In the genomic region with DNA sequence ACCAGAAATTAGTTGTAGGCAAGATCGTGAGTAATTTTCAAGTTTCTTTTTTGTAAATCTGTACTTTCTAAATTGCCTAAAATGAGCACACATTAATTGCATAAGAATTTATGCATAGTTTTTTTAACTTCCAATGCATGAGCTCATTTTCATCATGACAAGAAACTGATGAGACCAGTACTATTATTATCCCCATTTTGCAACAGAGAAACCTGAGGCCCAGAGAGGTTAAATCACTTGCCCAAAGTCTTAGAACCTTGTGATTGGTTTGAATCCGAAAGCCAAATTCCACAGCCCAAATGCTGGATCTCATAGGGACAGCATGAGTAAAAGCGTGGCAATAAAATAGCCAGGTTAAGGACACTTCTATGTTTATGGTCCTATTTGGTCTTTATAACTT, we compare ENCODE assay signal across 29 cellular contexts.
"Had no signal": no experiment of that assay in that cellular context is flagged by ENCODE, and none has a peak within 500 bp of the region (broad histone marks: within the 10 kb centered on the region; RNA-seq: fewer than 3 reads in every experiment).

No MANE protein-coding gene starts in this region.

- H3K36me3 ChIP-seq: neural progenitor cell, ovary, right lobe of liver, sigmoid colon, spleen, suprapubic skin, tibial artery, transverse colon, upper lobe of right lung, uterus had no signal

- H2AFZ ChIP-seq: neural progenitor cell, parathyroid adenoma had no signal

- ATAC-seq: natural killer cell; psoas muscle; right cardiac atrium; right lobe of liver; stimulated activated memory B cell treated with anti-CD40 and anti-IgM and Interleukin-4, amounts not matched to agents 10 μg/mL and 1 μg/mL and 100 μg/mL, for 72 hours; stimulated activated naive CD8-positive, alpha-beta T cell treated with anti-CD3 and anti-CD28 coated beads, Interleukin-15, amount 100 ng/mL, for 72 hours; stimulated activated naive CD8-positive, alpha-beta T cell treated with anti-CD3 and anti-CD28 coated beads, Interleukin-15, Interleukin-2, amounts not matched to agents 100 U/mL and 50 U/mL, for 24 hours; upper lobe of right lung had no signal

- H3K4me3 ChIP-seq: neural progenitor cell, ovary, psoas muscle, right lobe of liver, sigmoid colon, skin epidermis, smooth muscle cell, spleen, suprapubic skin, testis, tibial artery, transverse colon, upper lobe of right lung, uterus had no signal

- H3K27ac ChIP-seq: neural progenitor cell, ovary, parathyroid adenoma, psoas muscle, right lobe of liver, sigmoid colon, skin epidermis, spleen, suprapubic skin, testis, tibial artery, transverse colon, upper lobe of right lung, uterus had no signal

- H3K27me3 ChIP-seq: neural progenitor cell, ovary, right lobe of liver, sigmoid colon, spleen, suprapubic skin, testis, tibial artery, transverse colon, upper lobe of right lung, uterus had no signal

- H3K79me2 ChIP-seq: parathyroid adenoma had no signal

- H3K9me3 ChIP-seq: ovary, psoas muscle, right lobe of liver, sigmoid colon, spleen, suprapubic skin, testis, tibial artery, transverse colon, upper lobe of right lung, uterus had no signal

- H3K4me1 ChIP-seq: neural progenitor cell, parathyroid adenoma, psoas muscle, sigmoid colon, spleen, suprapubic skin, testis, tibial artery, transverse colon, uterus had no signal

- H3K4me2 ChIP-seq: neural progenitor cell, smooth muscle cell had no signal

- H3K9ac ChIP-seq: neural progenitor cell, parathyroid adenoma had no signal

- DNase-seq: natural killer cell; occipital lobe; ovary; posterior cingulate gyrus; psoas muscle; right cardiac atrium; right lobe of liver; sigmoid colon; spleen; stimulated activated CD4-positive, alpha-beta T cell treated with anti-CD3 and anti-CD28 coated beads, Interleukin-12 subunit alpha, Interleukin-12 subunit beta, amount 100 ng/mL, for 4 hours; stimulated activated CD4-positive, alpha-beta T cell treated with anti-CD3 and anti-CD28 coated beads, Interleukin-1b, Interleukin-23, amount 100 ng/mL, for 48 hours; stimulated activated CD4-positive, alpha-beta T cell treated with anti-CD3 and anti-CD28 coated beads, Interleukin-4, amount 100 ng/mL, for 1 hour; stimulated activated CD4-positive, alpha-beta T cell treated with anti-CD3 and anti-CD28 coated beads, Interleukin-4, amount 100 ng/mL, for 4 hours; stimulated activated CD8-positive, alpha-beta memory T cell treated with anti-CD3 and anti-CD28 coated beads, Interleukin-4, amount 100 ng/mL, for 48 hours; stimulated activated naive CD4-positive, alpha-beta T cell; stimulated activated naive CD8-positive, alpha-beta T cell treated with anti-CD3 and anti-CD28 coated beads, Interleukin-15, amount 100 ng/mL, for 72 hours; stimulated activated naive CD8-positive, alpha-beta T cell treated with anti-CD3 and anti-CD28 coated beads, Interleukin-15, Interleukin-2, amounts not matched to agents 100 U/mL and 50 U/mL, for 24 hours; substantia nigra; testis; tibial artery; transverse colon; upper lobe of right lung; uterus had no signal
